Comparison of ENCODE assay signal across 1 cellular context in the genomic region with DNA sequence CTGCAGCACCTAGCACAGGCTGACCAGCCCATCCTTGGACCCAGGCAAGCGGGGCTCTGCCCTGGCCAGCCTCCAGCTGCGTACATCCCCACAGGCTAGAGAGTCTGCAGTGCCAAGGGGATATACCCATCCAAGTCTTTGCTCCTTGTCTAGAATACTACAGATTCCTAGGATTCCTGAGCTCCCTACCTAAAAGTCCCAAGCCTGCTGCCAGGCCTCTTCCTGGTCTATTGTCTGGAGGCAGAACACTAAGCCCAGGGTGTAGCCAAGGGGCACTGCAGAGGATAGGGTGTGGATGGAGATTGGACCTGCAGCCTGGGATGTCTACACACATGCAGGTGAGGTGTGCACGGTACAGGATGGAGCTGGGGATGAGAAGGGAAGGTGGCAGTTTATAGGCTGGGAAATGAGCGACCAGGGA.
TF ChIP-seq lines count a peak whose summit lies in the region.

No MANE protein-coding gene starts in this region.

TF ChIP-seq in IMR-90, 13 proteins besides CTCF, POLR2A, EP300 and RAD21 (continued from another document):
- TF ChIP-seq, protein P1, sequence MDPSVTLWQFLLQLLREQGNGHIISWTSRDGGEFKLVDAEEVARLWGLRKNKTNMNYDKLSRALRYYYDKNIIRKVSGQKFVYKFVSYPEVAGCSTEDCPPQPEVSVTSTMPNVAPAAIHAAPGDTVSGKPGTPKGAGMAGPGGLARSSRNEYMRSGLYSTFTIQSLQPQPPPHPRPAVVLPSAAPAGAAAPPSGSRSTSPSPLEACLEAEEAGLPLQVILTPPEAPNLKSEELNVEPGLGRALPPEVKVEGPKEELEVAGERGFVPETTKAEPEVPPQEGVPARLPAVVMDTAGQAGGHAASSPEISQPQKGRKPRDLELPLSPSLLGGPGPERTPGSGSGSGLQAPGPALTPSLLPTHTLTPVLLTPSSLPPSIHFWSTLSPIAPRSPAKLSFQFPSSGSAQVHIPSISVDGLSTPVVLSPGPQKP (IDR thresholded peaks at IDR 0.05; ENCODE audit: borderline replicate concordance, low read depth, low read length), result no peak
- TF ChIP-seq CEBPB (IDR thresholded peaks at IDR 0.05; ENCODE audit: low read depth, low read length) (no peak), MXI1 (IDR thresholded peaks at IDR 0.05; ENCODE audit: borderline replicate concordance, low read depth, low read length) (no peak), RCOR1 (IDR thresholded peaks at IDR 0.05; ENCODE audit: insufficient replicate concordance, low read length) (no peak), MAFK (IDR thresholded peaks at IDR 0.05; ENCODE audit: low read depth, low read length) (no peak), MAZ (IDR thresholded peaks at IDR 0.05; ENCODE audit: borderline replicate concordance, low read depth, low read length) (no peak)
